In the genomic region with DNA sequence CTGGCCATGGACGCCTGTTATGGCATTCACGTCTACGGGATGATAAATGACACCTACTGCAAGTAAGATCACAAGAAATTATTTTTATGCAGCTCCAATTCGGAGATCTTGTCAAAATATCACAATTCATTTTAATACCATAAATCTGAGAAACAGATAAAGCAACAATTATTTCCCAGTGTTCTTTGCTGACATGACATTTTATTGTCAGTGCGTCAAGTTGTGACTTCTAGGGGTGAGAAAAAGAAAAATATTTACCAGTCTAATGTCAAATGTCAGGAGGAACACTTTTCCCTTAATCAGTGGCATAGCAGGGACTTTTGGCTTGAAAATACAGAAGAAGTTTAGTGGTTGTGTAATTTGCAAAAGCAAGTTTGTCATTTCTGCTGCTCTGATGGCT, we compare ENCODE assay signal across 24 cellular contexts.
"Had no signal": no experiment of that assay in that cellular context is flagged by ENCODE, and none has a peak within 500 bp of the region (broad histone marks: within the 10 kb centered on the region; RNA-seq: fewer than 3 reads in every experiment).

No MANE protein-coding gene starts in this region.

- H3K27ac Mint-ChIP-seq: mesothelial cell of epicardium, naive B cell had no signal

- FAIRE-seq: endothelial cell of umbilical vein, islet of Langerhans, keratinocyte had no signal

- DNase-seq: dermis blood vessel endothelial cell; dorsolateral prefrontal cortex; effector CD4-positive, alpha-beta T cell; effector memory CD4-positive, alpha-beta T cell; esophagus squamous epithelium; foreskin fibroblast; foreskin melanocyte; gastrocnemius medialis; glutamatergic neuron; head of caudate nucleus; heart right ventricle; hippocampal formation; left cardiac atrium; left lung; left ventricle myocardium superior; lower lobe of right lung; mesenchymal stem cell; mucosa of descending colon; naive B cell had no signal

- H3K9me3 ChIP-seq: esophagus squamous epithelium, gastrocnemius medialis, heart right ventricle, left lung, lower lobe of right lung, mucosa of descending colon had no signal

- H3K36me3 ChIP-seq: esophagus squamous epithelium, gastrocnemius medialis, left lung, lower lobe of right lung had no signal

- H3K4me3 Mint-ChIP-seq: mesothelial cell of epicardium, naive B cell had no signal

- H3K27me3 ChIP-seq: dorsolateral prefrontal cortex, esophagus squamous epithelium, gastrocnemius medialis, heart right ventricle, left lung had no signal

- H3K4me3 ChIP-seq: coronary artery, dorsolateral prefrontal cortex, esophagus squamous epithelium, gastrocnemius medialis, heart right ventricle, left lung, lower lobe of right lung, mucosa of descending colon had no signal

- H3K9me3 Mint-ChIP-seq: mesothelial cell of epicardium had no signal

- H3K4me1 ChIP-seq: esophagus squamous epithelium, gastrocnemius medialis, left lung, lower lobe of right lung had no signal

- H3K27me3 Mint-ChIP-seq: naive B cell had no signal

- H3K4me1 Mint-ChIP-seq: naive B cell had no signal

- ATAC-seq: gastrocnemius medialis, heart right ventricle, left cardiac atrium, left lung, left ventricle myocardium superior, lower lobe of right lung, mucosa of descending colon had no signal

- H3K27ac ChIP-seq: coronary artery, esophagus squamous epithelium, gastrocnemius medialis, heart right ventricle, left lung, lower lobe of right lung had no signal
